In genomic region chr12:123150273-123150803, GRCh38 we compare ENCODE assay signal across 8 cellular contexts. TPM values are rescaled to one million over a fixed set of nuclear protein-coding genes. Genes with fewer than 3 reads are reported as not detected.
DNase-seq lines count a peak whose midpoint lies in the region; ATAC-seq and TF ChIP-seq lines count a peak whose summit lies in the region.

No MANE protein-coding gene starts in this region.

- H3K9me3 ChIP-seq in endocrine pancreas (ENCODE audit: control insufficient read depth, low read length) (no peaks in the 10 kb centered on the region), muscle layer of colon (ENCODE audit: low read length) (no peaks in the 10 kb centered on the region), upper lobe of right lung (no peaks in the 10 kb centered on the region)

- H3K27ac ChIP-seq in muscle layer of colon (ENCODE audit: low read depth, low read length) (peak overlapping the region; percentile 84), upper lobe of right lung (peak overlapping the region; percentile 75)

- intact Hi-C loops in activated B cell treated with CpG ODN at 0.5 μM for 24 hours (cut with micrococcal nuclease) (loop anchor here (2.0 to 5.0 kb wide), 4 partner anchors 36 to 168 kb away; partner anchors contain the start of genes ARL6IP4, MPHOSPH9 and MTRFR), upper lobe of right lung (cut with DNase I) (loop anchor here (10.0 kb wide), 1 partner anchor 106 kb away; no protein-coding TSS in a partner anchor)

- CTCF ChIA-PET in activated B cell treated with CpG ODN at 0.5 μM for 24 hours (lab: Charles Lee): interaction anchor here (0.5 to 4.9 kb wide), 3 partner anchors 9 to 170 kb away, joined by 3 to 33 read pairs (median 4); partner anchors contain the start of gene ARL6IP4

- H3K9ac ChIP-seq in endocrine pancreas (ENCODE audit: control insufficient read depth, insufficient read depth, low read length) (peak overlapping the region; percentile 76), muscle layer of colon (ENCODE audit: low read length) (peak overlapping the region; percentile 22)

- H3K36me3 Mint-ChIP-seq in activated B cell treated with CpG ODN at 0.5 μM for 24 hours (ENCODE audit: low read depth): no peaks in the 10 kb centered on the region

- TF ChIP-seq CTCF in GM10266 (IDR thresholded peaks at IDR 0.05; ENCODE audit: control insufficient read depth, insufficient read depth, low read depth, missing control alignments): no peak
- TF ChIP-seq CTCF in activated B cell treated with CpG ODN at 0.5 μM for 24 hours (IDR thresholded peaks at IDR 0.05): no peak
- no peak for TF ChIP-seq CTCF in upper lobe of right lung (IDR thresholded peaks at IDR 0.05)

- POLR2A ChIA-PET in activated B cell treated with CpG ODN at 0.5 μM for 24 hours (lab: Charles Lee): interaction anchor here (0.7 to 1.1 kb wide), 2 partner anchors 66 to 87 kb away, joined by 3 read pairs; no protein-coding TSS in a partner anchor

- H3K27me3 Mint-ChIP-seq in activated B cell treated with CpG ODN at 0.5 μM for 24 hours: no peaks in the 10 kb centered on the region

- peak overlapping the region; percentile 77 for H3K4me3 Mint-ChIP-seq in activated B cell treated with CpG ODN at 0.5 μM for 24 hours

- H3K36me3 ChIP-seq in endocrine pancreas (ENCODE audit: control insufficient read depth, insufficient read depth, low read length): no peaks in the 10 kb centered on the region
- H3K36me3 ChIP-seq in muscle layer of colon (ENCODE audit: insufficient read depth, low read length): peaks cover 4% of the 10 kb centered on the region
- no peaks in the 10 kb centered on the region for H3K36me3 ChIP-seq in upper lobe of right lung

- H3K9me3 Mint-ChIP-seq in activated B cell treated with CpG ODN at 0.5 μM for 24 hours: no peaks in the 10 kb centered on the region

- no peak overlapping the region for H3K27ac Mint-ChIP-seq in activated B cell treated with CpG ODN at 0.5 μM for 24 hours

- H3K4me3 ChIP-seq in endocrine pancreas (ENCODE audit: control insufficient read depth, insufficient read depth, low read length): no peak overlapping the region
- peak overlapping the region; percentile 61 to 69 for H3K4me3 ChIP-seq in muscle layer of colon (ENCODE audit: low read depth in 1 of 2, low read length in 2 of 2)
- H3K4me3 ChIP-seq in upper lobe of right lung: peak overlapping the region; percentile 67

- ATAC-seq in HG03025 (IDR thresholded peaks at IDR 0.05; ENCODE audit: low FRiP score, unreplicated experiment): peak; percentile 11
- peak; percentile 42 for ATAC-seq in activated B cell treated with CpG ODN at 0.5 μM for 24 hours (ENCODE audit: low read depth)
- ATAC-seq in upper lobe of right lung: peak; percentile 46
- ATAC-seq in HG02571 (IDR thresholded peaks at IDR 0.05; ENCODE audit: unreplicated experiment): no peak

- peaks cover 33% of the 10 kb centered on the region for H3K4me1 Mint-ChIP-seq in activated B cell treated with CpG ODN at 0.5 μM for 24 hours

- DNase-seq in GM10266 (ENCODE audit: extremely low spot score) (peak; percentile 60), activated B cell treated with CpG ODN at 0.5 μM for 24 hours (peak; percentile 43), upper lobe of right lung (peak; percentile 78), GDM1 (lab: John Stamatoyannopoulos, UW) (no peak)

- no peaks in the 10 kb centered on the region for H3K27me3 ChIP-seq in endocrine pancreas (ENCODE audit: control insufficient read depth, insufficient read depth, low read length)
- no peaks in the 10 kb centered on the region for H3K27me3 ChIP-seq in muscle layer of colon (ENCODE audit: control insufficient read depth in 1 of 2, insufficient read depth in 2 of 2, low read length in 2 of 2)
- no peaks in the 10 kb centered on the region for H3K27me3 ChIP-seq in upper lobe of right lung

- H3K4me1 ChIP-seq in endocrine pancreas (ENCODE audit: control insufficient read depth, insufficient read depth, low read length) (no peaks in the 10 kb centered on the region), muscle layer of colon (ENCODE audit: insufficient read depth, low read length) (peaks cover 13% of the 10 kb centered on the region), upper lobe of right lung (peaks cover 27% of the 10 kb centered on the region)

RNA-seq across cellular contexts. Expression of gene PITPNM2, which starts 0.6 kb away (rescaled TPM):
- 12.9 and 13.7 TPM in 2 replicates for total RNA-seq in activated B cell treated with CpG ODN at 0.5 μM for 24 hours
- total RNA-seq in upper lobe of right lung: 25.9 TPM
